ENCODE assay signal across 12 cellular contexts in the genomic region with DNA sequence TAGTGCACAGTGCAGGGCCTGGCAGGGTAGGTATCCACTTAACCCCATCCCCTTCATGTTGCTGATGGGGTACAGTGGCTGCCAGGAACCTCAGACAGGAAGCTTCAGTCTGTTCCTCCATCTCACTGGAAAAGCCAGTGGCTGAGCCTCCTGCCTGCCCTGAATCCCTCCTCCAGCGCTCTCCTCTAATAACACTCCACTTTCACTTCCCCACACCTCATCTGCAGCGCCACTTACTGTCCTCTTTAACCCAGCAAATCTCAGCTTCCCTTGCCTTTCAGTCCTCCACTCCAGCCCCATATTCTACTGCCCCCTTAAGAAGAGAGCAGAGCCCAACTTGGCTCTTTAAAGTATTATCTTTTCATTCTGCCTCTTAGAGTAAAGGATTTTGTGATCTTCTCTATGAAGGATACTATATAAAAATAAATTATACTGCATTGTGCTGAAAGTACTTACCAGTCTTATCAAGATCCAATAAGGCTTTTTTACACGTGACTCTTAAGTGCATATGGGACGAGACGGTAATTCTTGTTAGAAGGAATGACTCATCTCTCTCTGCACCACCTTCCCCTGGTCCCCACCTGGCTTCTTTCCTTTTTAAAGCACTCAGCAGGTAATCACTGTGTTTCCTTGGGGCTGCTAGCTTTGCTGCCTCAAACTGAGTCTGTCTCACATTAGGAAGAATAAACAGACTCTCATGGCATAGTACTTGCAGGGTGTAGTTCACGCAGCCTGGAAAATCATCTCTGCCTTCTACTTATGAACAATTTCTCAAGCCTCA.
DNase-seq lines count a peak whose midpoint lies in the region; ATAC-seq, FAIRE-seq and TF ChIP-seq lines count a peak whose summit lies in the region.
"Had no signal": no experiment of that assay in that cellular context is flagged by ENCODE, and none has a peak within 500 bp of the region (broad histone marks: within the 10 kb centered on the region; RNA-seq: fewer than 3 reads in every experiment).

No MANE protein-coding gene starts in this region.

- TF ChIP-seq POLR2A in K562 (conservative IDR thresholded peaks at IDR 0.05): no peak

- no peak overlapping the region for H3K27ac ChIP-seq in K562 (ENCODE audit: extremely low read depth, low read depth, low read length)
- no peak overlapping the region for H3K27ac ChIP-seq in naive thymus-derived CD4-positive, alpha-beta T cell (ENCODE audit: low read depth, low read length)
- no peak overlapping the region for H3K27ac ChIP-seq in RWPE1

- H3K27me3 Mint-ChIP-seq in naive thymus-derived CD4-positive, alpha-beta T cell: peaks cover 0 to 21% (median 4%) of the 10 kb centered on the region in 5 donors

- DNase-seq in NCI-H1092 treated with DMSO at 0.1 percent for 48 hours (lab: John Stamatoyannopoulos, UW) (peak; percentile 37), NCI-H1092 (lab: John Stamatoyannopoulos, UW) (no peak), NAMALWA (ENCODE audit: low spot score) (peak; percentile 11), K562 (ENCODE audit: extremely low read depth in 1 of 4, low spot score in 3 of 4) (no peak), RWPE1 (ENCODE audit: low spot score) (no peak)
- DNase-seq in naive thymus-derived CD4-positive, alpha-beta T cell: no peak
- DNase-seq in stimulated activated CD4-positive, alpha-beta T cell treated with anti-CD3 and anti-CD28 coated beads, Interleukin-15, amount 100 ng/mL, for 24 hours: no peak
- DNase-seq: activated T-cell treated with anti-CD3 and anti-CD28 coated beads, Interleukin-2, amount 50 U/mL, for 48 hours; OCI-M1 had no signal

- 0% methylated on average over 6 of the region's 6 CpGs for WGBS in K562 (ENCODE audit: insufficient coverage, low coverage, missing lambda C conversion rate)

- H3K36me3 Mint-ChIP-seq in naive thymus-derived CD4-positive, alpha-beta T cell: no peaks in the 10 kb centered on the region
- H3K36me3 Mint-ChIP-seq: natural killer cell treated with Interleukin-12 subunit alpha and Interleukin-12 subunit beta and Interleukin-15 and Interleukin-18, amount 100 ng/mL, for 72 hours; stimulated activated memory B cell treated with anti-CD40 and anti-IgM and Interleukin-4, amounts not matched to agents 10 μg/mL and 1 μg/mL and 100 μg/mL, for 72 hours had no signal

- H3K9me1 ChIP-seq in K562 (ENCODE audit: control insufficient read depth, insufficient read depth, low read length): no peaks in the 10 kb centered on the region

- no peak overlapping the region for H2AFZ ChIP-seq in K562 (ENCODE audit: low read depth, low read length)

- H3K4me3 Mint-ChIP-seq in naive thymus-derived CD4-positive, alpha-beta T cell: no peak overlapping the region
- H3K4me3 Mint-ChIP-seq: natural killer cell treated with Interleukin-12 subunit alpha and Interleukin-12 subunit beta and Interleukin-15 and Interleukin-18, amount 100 ng/mL, for 72 hours; stimulated activated memory B cell treated with anti-CD40 and anti-IgM and Interleukin-4, amounts not matched to agents 10 μg/mL and 1 μg/mL and 100 μg/mL, for 72 hours had no signal

- no peaks in the 10 kb centered on the region for H3K9me3 ChIP-seq in K562 (replicated peaks; ENCODE audit: control insufficient read depth, insufficient read depth, low read depth, low read length)
- H3K9me3 ChIP-seq in naive thymus-derived CD4-positive, alpha-beta T cell (ENCODE audit: control insufficient read depth in 2 of 3, low read length in 3 of 3): no peaks in the 10 kb centered on the region

- no TSS peak for BruUV-seq in K562 (replicated peaks; lab: Mats Ljungman, UMichigan)

- H4K20me1 ChIP-seq in K562 (replicated peaks; ENCODE audit: control insufficient read depth, insufficient read depth, low read length): no peaks in the 10 kb centered on the region

- no peak overlapping the region for H3K4me2 ChIP-seq in K562 (ENCODE audit: insufficient read depth, low read length)

- H3K4me1 ChIP-seq in K562 (replicated peaks in 1 of 2; ENCODE audit: control insufficient read depth in 2 of 2, insufficient read depth in 2 of 2, low read length in 2 of 2): no peaks in the 10 kb centered on the region
- H3K4me1 ChIP-seq in naive thymus-derived CD4-positive, alpha-beta T cell (ENCODE audit: control insufficient read depth in 2 of 2, insufficient read depth in 2 of 2, low read length in 2 of 2): no peaks in the 10 kb centered on the region

- ATAC-seq in K562 (no peak), HG02571 (IDR thresholded peaks at IDR 0.05; ENCODE audit: unreplicated experiment) (no peak)
- ATAC-seq in naive thymus-derived CD4-positive, alpha-beta T cell: peak; percentile 45
- ATAC-seq: stimulated activated memory B cell treated with anti-CD40 and anti-IgM and Interleukin-4, amounts not matched to agents 10 μg/mL and 1 μg/mL and 100 μg/mL, for 72 hours had no signal

- no peak overlapping the region for H3K9ac ChIP-seq in K562 (ENCODE audit: insufficient read depth in 1 of 2, low read depth in 2 of 2, low read length in 2 of 2)

- no peak for FAIRE-seq in K562 (lab: Jason Lieb, UNC)

- TF ChIP-seq RAD21 in K562 (CRISPR knock-in tag; conservative IDR thresholded peaks at IDR 0.05 in 1 of 2, IDR thresholded peaks at IDR 0.05 in 1 of 2): no peak

- no peak for TF ChIP-seq CTCF in K562 (IDR thresholded peaks at IDR 0.05 in 2 of 3, conservative IDR thresholded peaks at IDR 0.05 in 1 of 3; ENCODE audit: insufficient read depth in 2 of 3, low read depth in 1 of 3, low read length in 3 of 3)
- TF ChIP-seq CTCF in RWPE1 (conservative IDR thresholded peaks at IDR 0.05; ENCODE audit: low read depth): no peak

- in situ Hi-C loops in K562 (cut with MboI): no loop called here

- TF ChIP-seq EP300 in K562 (IDR thresholded peaks at IDR 0.05; ENCODE audit: low read length): no peak

- peaks cover 0 to 2% (median 0%) of the 10 kb centered on the region in 7 donors for H3K4me1 Mint-ChIP-seq in naive thymus-derived CD4-positive, alpha-beta T cell
- H3K4me1 Mint-ChIP-seq: stimulated activated memory B cell treated with anti-CD40 and anti-IgM and Interleukin-4, amounts not matched to agents 10 μg/mL and 1 μg/mL and 100 μg/mL, for 72 hours had no signal

- H3K4me3 ChIP-seq in K562: no peak overlapping the region
- H3K4me3 ChIP-seq in naive thymus-derived CD4-positive, alpha-beta T cell (ENCODE audit: low read length): no peak overlapping the region

- POLR2A ChIA-PET in K562 (lab: Yijun Ruan, JAX) (interaction anchor here (0.6 kb wide), 1 partner anchor 168 kb away, joined by 3 read pairs; no protein-coding TSS in a partner anchor), RWPE1 (lab: Yijun Ruan, JAX; ENCODE audit: low non-redundant PET) (no interaction called here)
- POLR2A ChIA-PET in naive thymus-derived CD4-positive, alpha-beta T cell (lab: Charles Lee): no interaction called here

- H3K79me2 ChIP-seq in K562 (ENCODE audit: control insufficient read depth, insufficient read depth, low read length): no peaks in the 10 kb centered on the region

- H3K9me3 Mint-ChIP-seq in naive thymus-derived CD4-positive, alpha-beta T cell: no peaks in the 10 kb centered on the region
- H3K9me3 Mint-ChIP-seq: natural killer cell treated with Interleukin-12 subunit alpha and Interleukin-12 subunit beta and Interleukin-15 and Interleukin-18, amount 100 ng/mL, for 72 hours; stimulated activated memory B cell treated with anti-CD40 and anti-IgM and Interleukin-4, amounts not matched to agents 10 μg/mL and 1 μg/mL and 100 μg/mL, for 72 hours had no signal

- intact Hi-C loops in K562 (cut with micrococcal nuclease): no loop called here
- intact Hi-C loops in naive thymus-derived CD4-positive, alpha-beta T cell (cut with micrococcal nuclease): no loop called here

- H3K27ac Mint-ChIP-seq in naive thymus-derived CD4-positive, alpha-beta T cell: no peak overlapping the region
- H3K27ac Mint-ChIP-seq: natural killer cell treated with Interleukin-12 subunit alpha and Interleukin-12 subunit beta and Interleukin-15 and Interleukin-18, amount 100 ng/mL, for 72 hours; stimulated activated memory B cell treated with anti-CD40 and anti-IgM and Interleukin-4, amounts not matched to agents 10 μg/mL and 1 μg/mL and 100 μg/mL, for 72 hours had no signal

- H3K27me3 ChIP-seq in K562 (ENCODE audit: control insufficient read depth in 2 of 2, insufficient read depth in 2 of 2, low read length in 2 of 2): no peaks in the 10 kb centered on the region
- H3K27me3 ChIP-seq in naive thymus-derived CD4-positive, alpha-beta T cell (ENCODE audit: control insufficient read depth in 2 of 2, insufficient read depth in 2 of 2, low read length in 2 of 2): no peaks in the 10 kb centered on the region

- CTCF ChIA-PET in K562 (lab: Yijun Ruan, JAX; ENCODE audit: low intra/inter-chr PET ratio) (interaction anchor here (0.5 kb wide), 1 partner anchor 195 kb away, joined by 3 read pairs; no protein-coding TSS in a partner anchor), RWPE1 (lab: Yijun Ruan, JAX) (interaction anchor here (0.6 to 0.7 kb wide), 2 partner anchors 30 to 61 kb away, joined by 3 read pairs; no protein-coding TSS in a partner anchor)
- CTCF ChIA-PET in naive thymus-derived CD4-positive, alpha-beta T cell (lab: Charles Lee): no interaction called here

- H3K36me3 ChIP-seq in K562 (ENCODE audit: control insufficient read depth, insufficient read depth, low read length): no peaks in the 10 kb centered on the region
- H3K36me3 ChIP-seq in naive thymus-derived CD4-positive, alpha-beta T cell (ENCODE audit: control insufficient read depth in 2 of 3, insufficient read depth in 3 of 3, low read length in 3 of 3): no peaks in the 10 kb centered on the region

TF ChIP-seq in K562, 482 proteins besides CTCF, POLR2A, EP300 and RAD21:
- TF ChIP-seq MECOM (CRISPR knock-in tag; IDR thresholded peaks at IDR 0.05) (no peak), KLF6 (CRISPR knock-in tag; IDR thresholded peaks at IDR 0.05; ENCODE audit: borderline replicate concordance) (no peak), PHB (CRISPR knock-in tag; IDR thresholded peaks at IDR 0.05) (no peak), ZFP36 (IDR thresholded peaks at IDR 0.05; ENCODE audit: low read depth, low read length, partially characterized antibody) (peak; percentile 68)
- TF ChIP-seq, protein P1, sequence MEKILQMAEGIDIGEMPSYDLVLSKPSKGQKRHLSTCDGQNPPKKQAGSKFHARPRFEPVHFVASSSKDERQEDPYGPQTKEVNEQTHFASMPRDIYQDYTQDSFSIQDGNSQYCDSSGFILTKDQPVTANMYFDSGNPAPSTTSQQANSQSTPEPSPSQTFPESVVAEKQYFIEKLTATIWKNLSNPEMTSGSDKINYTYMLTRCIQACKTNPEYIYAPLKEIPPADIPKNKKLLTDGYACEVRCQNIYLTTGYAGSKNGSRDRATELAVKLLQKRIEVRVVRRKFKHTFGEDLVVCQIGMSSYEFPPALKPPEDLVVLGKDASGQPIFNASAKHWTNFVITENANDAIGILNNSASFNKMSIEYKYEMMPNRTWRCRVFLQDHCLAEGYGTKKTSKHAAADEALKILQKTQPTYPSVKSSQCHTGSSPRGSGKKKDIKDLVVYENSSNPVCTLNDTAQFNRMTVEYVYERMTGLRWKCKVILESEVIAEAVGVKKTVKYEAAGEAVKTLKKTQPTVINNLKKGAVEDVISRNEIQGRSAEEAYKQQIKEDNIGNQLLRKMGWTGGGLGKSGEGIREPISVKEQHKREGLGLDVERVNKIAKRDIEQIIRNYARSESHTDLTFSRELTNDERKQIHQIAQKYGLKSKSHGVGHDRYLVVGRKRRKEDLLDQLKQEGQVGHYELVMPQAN (IDR thresholded peaks at IDR 0.05; ENCODE audit: borderline replicate concordance): no peak
TF ChIP-seq in K562: peak in this region for 1.

Comparison
In these comparisons a context has a peak if more than half of its experiments do, and no peak if none do; other contexts are left out.
1. DNase-seq: peak in NCI-H1092 treated with DMSO at 0.1 percent for 48 hours (single experiment) and NAMALWA (single experiment); none in NCI-H1092 (single experiment), K562 (0 of 4), naive thymus-derived CD4-positive, alpha-beta T cell (0 of 9), stimulated activated CD4-positive, alpha-beta T cell treated with anti-CD3 and anti-CD28 coated beads, Interleukin-15, amount 100 ng/mL, for 24 hours (single experiment) and RWPE1 (single experiment).